12 cellular contexts compared by ENCODE assay signal in the genomic region with DNA sequence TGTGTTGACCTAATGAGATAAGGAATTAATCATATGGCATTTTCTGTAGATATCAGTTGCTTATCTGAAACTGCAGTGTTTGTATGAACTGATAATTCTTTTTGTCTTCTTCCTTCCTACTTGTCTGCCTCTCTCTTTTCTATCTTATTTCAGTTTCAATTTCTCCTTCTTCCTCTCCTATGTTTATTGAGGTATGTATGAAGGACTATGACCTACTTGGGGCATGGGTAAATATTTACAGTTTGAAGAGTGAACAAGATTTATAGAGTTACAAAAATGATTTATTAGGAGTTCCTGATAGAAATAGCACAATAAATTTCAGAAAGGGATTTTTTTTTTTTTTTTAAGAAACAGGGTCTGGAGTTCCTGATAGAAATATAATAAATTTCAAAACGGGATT.
"Had no signal": no experiment of that assay in that cellular context is flagged by ENCODE, and none has a peak within 500 bp of the region (broad histone marks: within the 10 kb centered on the region; RNA-seq: fewer than 3 reads in every experiment).

No MANE protein-coding gene starts in this region.

- H3K4me1 Mint-ChIP-seq: nephron had no signal

- H3K4me3 ChIP-seq: heart left ventricle, SK-N-MC, transverse colon had no signal

- H3K9me3 ChIP-seq: transverse colon had no signal

- H3K27me3 ChIP-seq: transverse colon had no signal

- H3K36me3 ChIP-seq: heart left ventricle, transverse colon had no signal

- H3K27ac ChIP-seq: epithelial cell of prostate, heart left ventricle, SK-N-MC, transverse colon had no signal

- H3K9me3 Mint-ChIP-seq: activated naive CD4-positive, alpha-beta T cell treated with anti-CD3 and anti-CD28 coated beads for 36 hours; activated T-helper 2 cell treated with anti-CD3 and anti-CD28 coated beads, Interferon-gamma antibody, Interleukin-2, Interleukin-4, amounts not matched to agents 10 μg/mL and 5 μg/mL and 100 μg/mL, durations not matched to agents 14 hours and 24 hours and 36 hours; nephron had no signal

- H3K27ac Mint-ChIP-seq: activated naive CD4-positive, alpha-beta T cell treated with anti-CD3 and anti-CD28 coated beads for 36 hours; activated T-helper 2 cell treated with anti-CD3 and anti-CD28 coated beads, Interferon-gamma antibody, Interleukin-2, Interleukin-4, amounts not matched to agents 10 μg/mL and 5 μg/mL and 100 μg/mL, durations not matched to agents 14 hours and 24 hours and 36 hours; nephron had no signal

- H3K4me3 Mint-ChIP-seq: activated naive CD4-positive, alpha-beta T cell treated with anti-CD3 and anti-CD28 coated beads for 36 hours; nephron had no signal

- ATAC-seq: heart left ventricle had no signal

- DNase-seq: activated CD4-positive, alpha-beta T cell treated with anti-CD3 and anti-CD28 coated beads, Interleukin-2, amount 50 U/mL, for 4 hours; activated naive CD4-positive, alpha-beta T cell treated with anti-CD3 and anti-CD28 coated beads for 36 hours; heart left ventricle; mesendoderm; nucleus accumbens; stimulated activated CD4-positive, alpha-beta T cell treated with anti-CD3 and anti-CD28 coated beads, Interleukin-4, amount 100 ng/mL, for 24 hours; stimulated activated naive CD4-positive, alpha-beta T cell treated with Interleukin-2 at 50 U/mL for 16 hours; transverse colon had no signal

- H3K4me1 ChIP-seq: heart left ventricle, transverse colon had no signal
